1 cellular context compared by ENCODE assay signal in the genomic region with DNA sequence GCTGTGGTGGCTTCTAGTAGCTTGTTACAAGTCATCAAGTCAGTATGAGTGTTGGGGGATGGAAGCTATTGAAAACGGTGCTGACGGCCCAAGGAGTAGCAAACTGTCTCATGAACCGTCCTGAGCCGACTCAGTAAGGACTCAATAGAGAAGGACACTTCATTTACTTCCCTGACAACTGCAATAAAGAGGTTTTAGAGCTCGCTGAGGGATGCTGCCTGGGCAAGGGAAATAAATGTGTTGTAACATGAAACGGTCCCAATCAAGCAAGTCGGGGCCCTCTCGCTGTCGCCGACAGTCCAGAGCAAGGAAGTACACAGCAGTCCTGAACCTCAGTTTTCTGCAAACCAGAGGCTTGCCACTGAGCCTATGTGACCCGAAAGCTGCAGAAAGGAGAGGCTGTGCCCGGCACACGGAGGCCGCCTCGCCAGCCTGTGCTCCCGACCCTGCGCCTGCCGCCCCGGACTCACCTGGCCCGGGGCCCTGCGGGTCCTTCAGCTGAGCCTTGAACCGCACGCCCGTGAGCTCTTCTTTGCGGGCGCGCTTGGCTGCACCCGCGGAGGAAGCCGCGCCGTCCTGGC.
TF ChIP-seq lines count a peak whose summit lies in the region.

No MANE protein-coding gene starts in this region.

TF ChIP-seq in HCT116, 20 proteins besides CTCF, POLR2A, EP300 and RAD21 (continued from another document):
- TF ChIP-seq, protein P1, sequence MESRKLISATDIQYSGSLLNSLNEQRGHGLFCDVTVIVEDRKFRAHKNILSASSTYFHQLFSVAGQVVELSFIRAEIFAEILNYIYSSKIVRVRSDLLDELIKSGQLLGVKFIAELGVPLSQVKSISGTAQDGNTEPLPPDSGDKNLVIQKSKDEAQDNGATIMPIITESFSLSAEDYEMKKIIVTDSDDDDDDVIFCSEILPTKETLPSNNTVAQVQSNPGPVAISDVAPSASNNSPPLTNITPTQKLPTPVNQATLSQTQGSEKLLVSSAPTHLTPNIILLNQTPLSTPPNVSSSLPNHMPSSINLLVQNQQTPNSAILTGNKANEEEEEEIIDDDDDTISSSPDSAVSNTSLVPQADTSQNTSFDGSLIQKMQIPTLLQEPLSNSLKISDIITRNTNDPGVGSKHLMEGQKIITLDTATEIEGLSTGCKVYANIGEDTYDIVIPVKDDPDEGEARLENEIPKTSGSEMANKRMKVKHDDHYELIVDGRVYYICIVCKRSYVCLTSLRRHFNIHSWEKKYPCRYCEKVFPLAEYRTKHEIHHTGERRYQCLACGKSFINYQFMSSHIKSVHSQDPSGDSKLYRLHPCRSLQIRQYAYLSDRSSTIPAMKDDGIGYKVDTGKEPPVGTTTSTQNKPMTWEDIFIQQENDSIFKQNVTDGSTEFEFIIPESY (IDR thresholded peaks at IDR 0.05; ENCODE audit: extremely low read depth, insufficient replicate concordance, low read length), result no peak
TF ChIP-seq in HCT116: peak in this region for 0.
